25 cellular contexts compared by ENCODE assay signal in the genomic region with DNA sequence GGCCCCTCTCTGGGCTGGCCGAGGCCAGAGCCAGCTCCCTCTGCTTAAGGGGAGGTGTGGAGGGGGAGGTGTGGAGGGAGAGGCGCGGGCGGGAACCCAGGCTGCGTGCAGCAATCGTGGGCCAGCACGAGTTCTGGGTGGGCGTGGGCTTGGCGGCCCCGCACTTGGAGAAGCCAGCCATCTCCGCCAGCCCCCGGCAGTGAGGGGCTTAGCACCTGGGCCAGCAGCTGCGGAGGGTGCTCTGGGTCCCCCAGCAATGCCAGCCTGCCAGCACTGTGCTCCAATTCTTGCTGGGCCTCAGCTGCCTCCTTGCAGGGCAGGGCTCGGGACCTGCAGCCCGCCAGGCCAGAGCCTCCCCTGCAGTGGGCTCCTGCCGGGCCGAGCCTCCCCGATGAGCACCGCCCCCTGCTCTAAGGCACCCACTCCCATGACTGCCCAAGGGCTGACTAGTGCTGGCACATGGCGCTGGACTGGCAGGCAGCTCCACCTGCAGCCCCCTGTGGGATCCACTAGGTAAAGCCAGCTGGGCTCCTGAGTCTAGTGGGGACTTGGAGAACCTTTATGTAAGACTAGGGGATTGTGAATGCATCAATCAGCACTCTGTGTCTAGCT.
A peak's percentile ranks its signal among the peaks of the same experiment; 100 is the strongest.
DNase-seq lines count a peak whose midpoint lies in the region; ATAC-seq, FAIRE-seq and TF ChIP-seq lines count a peak whose summit lies in the region.
"Had no signal": no experiment of that assay in that cellular context is flagged by ENCODE, and none has a peak within 500 bp of the region (broad histone marks: within the 10 kb centered on the region; RNA-seq: fewer than 3 reads in every experiment).

No MANE protein-coding gene starts in this region.

- H3K27me3 Mint-ChIP-seq in natural killer cell treated with Interleukin-12 subunit alpha and Interleukin-12 subunit beta and Interleukin-15 and Interleukin-18, amount 100 ng/mL, for 72 hours, result peaks cover 0 to 3% of the 10 kb centered on the region in 2 donors
- H3K27me3 Mint-ChIP-seq in natural killer cell (ENCODE audit: low read depth in 2 of 2) (no peaks in the 10 kb centered on the region), H9 (ENCODE audit: low read depth) (no peaks in the 10 kb centered on the region)

- no peak overlapping the region for H3K4me3 Mint-ChIP-seq in natural killer cell treated with Interleukin-12 subunit alpha and Interleukin-12 subunit beta and Interleukin-15 and Interleukin-18, amount 100 ng/mL, for 72 hours
- H3K4me3 Mint-ChIP-seq in natural killer cell, result no peak overlapping the region
- H3K4me3 Mint-ChIP-seq in H9, result no peak overlapping the region
- H3K4me3 Mint-ChIP-seq: CD14-positive monocyte; CD4-positive, alpha-beta T cell; CD8-positive, alpha-beta memory T cell; GM23338; HFFc6 had no signal

- H2BK15ac ChIP-seq in H9 (ENCODE audit: low read depth, low read length), result no peak overlapping the region

- no peak overlapping the region for H2BK5ac ChIP-seq in H9 (ENCODE audit: insufficient read length, low read length)

- H3K9me3 Mint-ChIP-seq in natural killer cell treated with Interleukin-12 subunit alpha and Interleukin-12 subunit beta and Interleukin-15 and Interleukin-18, amount 100 ng/mL, for 72 hours, result no peaks in the 10 kb centered on the region
- H3K9me3 Mint-ChIP-seq in natural killer cell (no peaks in the 10 kb centered on the region), H9 (peaks cover 3 to 10% of the 10 kb centered on the region in 2 experiments; a peak in 4 of 5 replicates)
- H3K9me3 Mint-ChIP-seq: CD4-positive, alpha-beta T cell; HFFc6 had no signal

- intact Hi-C loops in natural killer cell (cut with micrococcal nuclease), result no loop called here
- intact Hi-C loops in kidney (cut with DNase I), result no loop called here
- intact Hi-C loops in upper lobe of right lung (cut with DNase I), result no loop called here

- no peaks in the 10 kb centered on the region for H4K20me1 ChIP-seq in H9 (ENCODE audit: control insufficient read depth, insufficient read depth, insufficient read length)
- H4K20me1 ChIP-seq: BLaER1 treated with 17β-estradiol and CSF1 and Interleukin-3, amounts not matched to agents 10 nM and 100 nM had no signal

- H3K56ac ChIP-seq in H9 (ENCODE audit: insufficient read length, low read depth, low read length), result no peak overlapping the region

- no peak overlapping the region for H4K8ac ChIP-seq in H9 (replicated peaks; ENCODE audit: insufficient read length, low read depth, low read length)

- no peak overlapping the region for H3K27ac Mint-ChIP-seq in natural killer cell treated with Interleukin-12 subunit alpha and Interleukin-12 subunit beta and Interleukin-15 and Interleukin-18, amount 100 ng/mL, for 72 hours
- H3K27ac Mint-ChIP-seq in natural killer cell, result no peak overlapping the region
- no peak overlapping the region for H3K27ac Mint-ChIP-seq in H9
- H3K27ac Mint-ChIP-seq: CD14-positive monocyte; CD4-positive, alpha-beta T cell; CD8-positive, alpha-beta memory T cell; GM23338; HFFc6 had no signal

- no peak overlapping the region for H3K4me2 ChIP-seq in H9 (ENCODE audit: insufficient read depth, insufficient read length, low read length)
- H3K4me2 ChIP-seq: BLaER1 treated with 17β-estradiol and CSF1 and Interleukin-3, amounts not matched to agents 10 nM and 100 nM; GM23338 had no signal

- H4K5ac ChIP-seq in H9 (ENCODE audit: insufficient read length, low read depth, low read length), result no peak overlapping the region

- FAIRE-seq in kidney (lab: Jason Lieb, UNC), result no peak
- FAIRE-seq: A204.1, G401.6, GM12892, GM19239 had no signal

- no peaks in the 10 kb centered on the region for H3K4me1 Mint-ChIP-seq in natural killer cell treated with Interleukin-12 subunit alpha and Interleukin-12 subunit beta and Interleukin-15 and Interleukin-18, amount 100 ng/mL, for 72 hours (ENCODE audit: low read depth in 2 of 2)
- no peaks in the 10 kb centered on the region for H3K4me1 Mint-ChIP-seq in natural killer cell
- H3K4me1 Mint-ChIP-seq in H9, result 0 out of 4 replicates have a peak, but pooled peaks cover 0 to 3% of the 10 kb centered on the region in 2 experiments
- H3K4me1 Mint-ChIP-seq: CD14-positive monocyte; CD8-positive, alpha-beta memory T cell; GM23338 had no signal

- DNase-seq in activated gamma-delta T cell (lab: John Stamatoyannopoulos, UW), result peak; percentile 4
- DNase-seq in activated gamma-delta T cell treated with Interleukin-2 at 50 U/mL for 16 hours, result no peak
- DNase-seq in natural killer cell treated with Interleukin-12 subunit alpha and Interleukin-12 subunit beta and Interleukin-15 and Interleukin-18, amount 100 ng/mL, for 72 hours (ENCODE audit: low spot score), result no peak
- no peak for DNase-seq in natural killer cell
- peak; percentile 59 for DNase-seq in kidney
- DNase-seq in upper lobe of right lung, result no peak
- DNase-seq in H9, result no peak
- DNase-seq: ACHN; AML-193; BE2C; CD4-positive, alpha-beta T cell; CD8-positive, alpha-beta memory T cell; DMS53; DMS79 treated with DMSO at 0.1 percent for 48 hours; HFFc6 had no signal

- H3K4me1 ChIP-seq in kidney (ENCODE audit: control insufficient read depth in 1 of 2, insufficient read depth in 1 of 2, low read depth in 1 of 2, low read length in 2 of 2), result no peaks in the 10 kb centered on the region
- H3K4me1 ChIP-seq in upper lobe of right lung, result peaks cover 3% of the 10 kb centered on the region
- no peaks in the 10 kb centered on the region for H3K4me1 ChIP-seq in H9 (ENCODE audit: insufficient read depth, low read length)
- H3K4me1 ChIP-seq: BE2C, HAP-1 had no signal

- no peak overlapping the region for H3K23ac ChIP-seq in H9 (ENCODE audit: insufficient read length, low read depth, low read length)

- H3K27ac ChIP-seq in kidney (ENCODE audit: low read depth in 2 of 2, low read length in 2 of 2) (no peak overlapping the region), upper lobe of right lung (no peak overlapping the region), H9 (ENCODE audit: insufficient read length, low read depth, low read length) (no peak overlapping the region)
- H3K27ac ChIP-seq: 22Rv1; BLaER1 treated with 17β-estradiol and CSF1 and Interleukin-3, amounts not matched to agents 10 nM and 100 nM had no signal

- no peak overlapping the region for H2BK12ac ChIP-seq in H9 (ENCODE audit: insufficient read length, low read depth, low read length)

- H3K79me2 ChIP-seq in H9 (ENCODE audit: insufficient read depth, low read length), result no peaks in the 10 kb centered on the region

- H3K14ac ChIP-seq in H9 (ENCODE audit: insufficient read depth, low read length), result no peak overlapping the region

- H2AK5ac ChIP-seq in H9 (ENCODE audit: insufficient read length, low read length), result no peak overlapping the region

- H4K91ac ChIP-seq in H9 (ENCODE audit: insufficient read length, low read depth, low read length), result no peak overlapping the region

- no peaks in the 10 kb centered on the region for H3K36me3 ChIP-seq in kidney (ENCODE audit: control insufficient read depth in 1 of 2, insufficient read depth in 2 of 2, low read length in 2 of 2)
- no peaks in the 10 kb centered on the region for H3K36me3 ChIP-seq in upper lobe of right lung
- H3K36me3 ChIP-seq: BE2C; BLaER1 treated with 17β-estradiol and CSF1 and Interleukin-3, amounts not matched to agents 10 nM and 100 nM; HAP-1 had no signal

- H3K4ac ChIP-seq in H9 (ENCODE audit: low read depth, low read length), result no peak overlapping the region

- no peak overlapping the region for H3K9ac ChIP-seq in kidney (ENCODE audit: low read length in 2 of 2)
- H3K9ac ChIP-seq in H9 (ENCODE audit: extremely low read depth, insufficient read length, low read length), result no peak overlapping the region
- H3K9ac ChIP-seq: BLaER1 treated with 17β-estradiol and CSF1 and Interleukin-3, amounts not matched to agents 10 nM and 100 nM had no signal

- ATAC-seq in natural killer cell treated with Interleukin-12 subunit alpha and Interleukin-12 subunit beta and Interleukin-15 and Interleukin-18, amount 100 ng/mL, for 72 hours, result peak; percentile 36 to 45
- ATAC-seq in natural killer cell (no peak), upper lobe of right lung (peak; percentile 26), GM19395 (IDR thresholded peaks at IDR 0.05; ENCODE audit: unreplicated experiment) (no peak)
- ATAC-seq: GM23338 had no signal

- no peaks in the 10 kb centered on the region for H3K23me2 ChIP-seq in H9 (ENCODE audit: insufficient read length, low read depth, low read length, poor library complexity, severe bottlenecking)

- no peak overlapping the region for H3T11ph ChIP-seq in H9 (ENCODE audit: low read length)

- no peaks in the 10 kb centered on the region for H3K36me3 Mint-ChIP-seq in natural killer cell treated with Interleukin-12 subunit alpha and Interleukin-12 subunit beta and Interleukin-15 and Interleukin-18, amount 100 ng/mL, for 72 hours
- no peaks in the 10 kb centered on the region for H3K36me3 Mint-ChIP-seq in natural killer cell
- H3K36me3 Mint-ChIP-seq in H9 (ENCODE audit: insufficient read depth in 1 of 3, low read depth in 3 of 3), result peaks cover 0 to 8% (median 0%) of the 10 kb centered on the region in 3 experiments; a peak in 2 of 7 replicates
- H3K36me3 Mint-ChIP-seq: CD14-positive monocyte; CD8-positive, alpha-beta memory T cell had no signal

- no peak for TF ChIP-seq CTCF in natural killer cell (IDR thresholded peaks at IDR 0.05)
- no peak for TF ChIP-seq CTCF in kidney (IDR thresholded peaks at IDR 0.05; ENCODE audit: borderline replicate concordance, extremely low read depth, insufficient read depth)
- TF ChIP-seq CTCF in upper lobe of right lung (IDR thresholded peaks at IDR 0.05), result no peak
- TF ChIP-seq CTCF in H9 (conservative IDR thresholded peaks at IDR 0.05), result no peak

- H3K79me1 ChIP-seq in H9 (ENCODE audit: insufficient read depth, low read depth, low read length, poor library complexity, severe bottlenecking), result no peaks in the 10 kb centered on the region

- no CpG with 5 or more reads among the region's 20 CpGs for WGBS in H9 (ENCODE audit: extremely low coverage, insufficient read length, low lambda C conversion rate)

- no peak overlapping the region for H2BK120ac ChIP-seq in H9 (ENCODE audit: low read depth, low read length, poor library complexity, severe bottlenecking)

- H3K27me3 ChIP-seq in upper lobe of right lung, result no peaks in the 10 kb centered on the region
- H3K27me3 ChIP-seq in H9 (ENCODE audit: insufficient read depth, low read length), result no peaks in the 10 kb centered on the region
- H3K27me3 ChIP-seq: BE2C; BLaER1 treated with 17β-estradiol and CSF1 and Interleukin-3, amounts not matched to agents 10 nM and 100 nM had no signal

- H3K9me3 ChIP-seq in kidney (ENCODE audit: control insufficient read depth in 1 of 2, low read length in 2 of 2) (no peaks in the 10 kb centered on the region), upper lobe of right lung (no peaks in the 10 kb centered on the region), H9 (ENCODE audit: control insufficient read depth, low read depth, low read length) (no peaks in the 10 kb centered on the region)
- H3K9me3 ChIP-seq: BE2C, HAP-1 had no signal

- H3K18ac ChIP-seq in H9 (ENCODE audit: insufficient read length, low read depth, low read length), result no peak overlapping the region

- H3K4me3 ChIP-seq in kidney (ENCODE audit: low read length in 2 of 2), result no peak overlapping the region
- H3K4me3 ChIP-seq in upper lobe of right lung, result no peak overlapping the region
- H3K4me3 ChIP-seq: BLaER1 treated with 17β-estradiol and CSF1 and Interleukin-3, amounts not matched to agents 10 nM and 100 nM; GM23338; HAP-1 had no signal

- no peak overlapping the region for H2AFZ ChIP-seq in H9 (ENCODE audit: low read length)
- H2AFZ ChIP-seq: GM23338 had no signal

- H2BK20ac ChIP-seq in H9 (ENCODE audit: low read depth, low read length, poor library complexity, severe bottlenecking), result no peak overlapping the region

Comparison
In these comparisons a context has a peak if more than half of its experiments do, and no peak if none do; other contexts are left out.
1. DNase-seq: peak in activated gamma-delta T cell (single experiment) and kidney (single experiment); none in activated gamma-delta T cell treated with Interleukin-2 at 50 U/mL for 16 hours (single experiment), natural killer cell treated with Interleukin-12 subunit alpha and Interleukin-12 subunit beta and Interleukin-15 and Interleukin-18, amount 100 ng/mL, for 72 hours (single experiment), natural killer cell (single experiment), upper lobe of right lung (single experiment) and H9 (single experiment).
2. ATAC-seq: peak in natural killer cell treated with Interleukin-12 subunit alpha and Interleukin-12 subunit beta and Interleukin-15 and Interleukin-18, amount 100 ng/mL, for 72 hours (2 of 2) and upper lobe of right lung (single experiment); none in natural killer cell (0 of 3) and GM19395 (single experiment).